In genomic region chr12:88634008-88634407, GRCh38 we compare ENCODE assay signal across 26 cellular contexts. TPM values are rescaled to one million over a fixed set of nuclear protein-coding genes. Genes with fewer than 3 reads are reported as not detected.
"Had no signal": no experiment of that assay in that cellular context is flagged by ENCODE, and none has a peak within 500 bp of the region (broad histone marks: within the 10 kb centered on the region; RNA-seq: fewer than 3 reads in every experiment).

No MANE protein-coding gene starts in this region.

- H3K36me3 Mint-ChIP-seq: natural killer cell treated with Interleukin-12 subunit alpha and Interleukin-12 subunit beta and Interleukin-15 and Interleukin-18, amount 100 ng/mL, for 72 hours had no signal

- H3K4me2 ChIP-seq: hepatocyte had no signal

- DNase-seq: activated CD4-positive, alpha-beta T cell treated with anti-CD3 and anti-CD28 coated beads, Interleukin-2, amount 10 ng/mL, durations not matched to agents 24 days and 14 days; activated CD8-positive, alpha-beta T cell treated with anti-CD3 and anti-CD28 coated beads for 36 hours; activated naive CD4-positive, alpha-beta T cell treated with Interleukin-2 at 50 U/mL for 16 hours; activated naive CD8-positive, alpha-beta T cell treated with anti-CD3 and anti-CD28 coated beads, Interleukin-2, amount 50 U/mL, for 24 hours; activated T-cell treated with anti-CD3 and anti-CD28 coated beads, Interleukin-2, amount 50 U/mL, for 1 hour; aorta; colonic mucosa; left cardiac atrium; lower lobe of right lung; sigmoid colon; spleen; stimulated activated CD8-positive, alpha-beta memory T cell treated with anti-CD3 and anti-CD28 coated beads, Interleukin-4, amount 100 ng/mL, for 48 hours; transverse colon; uterus had no signal

- H3K4me3 Mint-ChIP-seq: activated CD4-positive, alpha-beta T cell treated with anti-CD3 and anti-CD28 coated beads, Interleukin-2, amount 10 ng/mL, durations not matched to agents 24 days and 14 days; activated CD8-positive, alpha-beta T cell treated with anti-CD3 and anti-CD28 coated beads for 36 hours; activated naive CD8-positive, alpha-beta T cell treated with anti-CD3 and anti-CD28 coated beads, Interleukin-2, amount 50 U/mL, for 24 hours; activated T-helper 17 cell treated with anti-CD3 and anti-CD28 coated beads, Interleukin-2, amount 50 U/mL, for 72 hours; central memory CD8-positive, alpha-beta T cell; natural killer cell treated with Interleukin-12 subunit alpha and Interleukin-12 subunit beta and Interleukin-15 and Interleukin-18, amount 100 ng/mL, for 72 hours; stimulated activated naive CD8-positive, alpha-beta T cell treated with anti-CD3 and anti-CD28 coated beads, Interleukin-15, Interleukin-2, amounts not matched to agents 100 ng/mL and 50 ng/mL, for 24 hours; T-helper 1 cell treated with Interleukin-12 subunit alpha and Interleukin-12 subunit beta and Interleukin-4 antibody, amounts not matched to agents 30 μg/mL and 1 μg/mL, for 36 hours had no signal

- H3K27me3 Mint-ChIP-seq: activated CD4-positive, alpha-beta T cell treated with anti-CD3 and anti-CD28 coated beads, Interleukin-2, amount 10 ng/mL, durations not matched to agents 24 days and 14 days; activated CD8-positive, alpha-beta T cell treated with anti-CD3 and anti-CD28 coated beads for 36 hours; activated naive CD8-positive, alpha-beta T cell treated with anti-CD3 and anti-CD28 coated beads, Interleukin-2, amount 50 U/mL, for 24 hours; central memory CD8-positive, alpha-beta T cell; natural killer cell treated with Interleukin-12 subunit alpha and Interleukin-12 subunit beta and Interleukin-15 and Interleukin-18, amount 100 ng/mL, for 72 hours had no signal

- H3K27me3 ChIP-seq: colonic mucosa, esophagus muscularis mucosa, hepatocyte, sigmoid colon, spleen, suprapubic skin, transverse colon, uterus had no signal

- H3K27ac ChIP-seq: colonic mucosa, esophagus muscularis mucosa, hepatocyte, lower lobe of right lung, neutrophil, parathyroid adenoma, sigmoid colon, spleen, suprapubic skin, transverse colon, uterus had no signal

- H3K4me3 ChIP-seq: colonic mucosa, esophagus muscularis mucosa, hepatocyte, lower lobe of right lung, sigmoid colon, spleen, suprapubic skin, transverse colon, uterus had no signal

- FAIRE-seq: endometrium, islet of Langerhans had no signal

- H3K9me3 ChIP-seq: colonic mucosa, esophagus muscularis mucosa, lower lobe of right lung, neutrophil, sigmoid colon, spleen, suprapubic skin, transverse colon, uterus had no signal

- H3K4me1 ChIP-seq: colonic mucosa, lower lobe of right lung, parathyroid adenoma had no signal

- H3K4me1 Mint-ChIP-seq: activated CD4-positive, alpha-beta T cell treated with anti-CD3 and anti-CD28 coated beads, Interleukin-2, amount 10 ng/mL, durations not matched to agents 24 days and 14 days; activated naive CD8-positive, alpha-beta T cell treated with anti-CD3 and anti-CD28 coated beads, Interleukin-2, amount 50 U/mL, for 24 hours; activated T-helper 17 cell treated with anti-CD3 and anti-CD28 coated beads, Interleukin-2, amount 50 U/mL, for 72 hours; central memory CD8-positive, alpha-beta T cell had no signal

- H3K36me3 ChIP-seq: colonic mucosa, esophagus muscularis mucosa, lower lobe of right lung, neutrophil, sigmoid colon, spleen, suprapubic skin, transverse colon, uterus had no signal

- H3K9me3 Mint-ChIP-seq: activated CD4-positive, alpha-beta T cell treated with anti-CD3 and anti-CD28 coated beads, Interleukin-2, amount 10 ng/mL, durations not matched to agents 24 days and 14 days; activated CD8-positive, alpha-beta T cell treated with anti-CD3 and anti-CD28 coated beads for 36 hours; activated naive CD8-positive, alpha-beta T cell treated with anti-CD3 and anti-CD28 coated beads, Interleukin-2, amount 50 U/mL, for 24 hours; activated T-helper 17 cell treated with anti-CD3 and anti-CD28 coated beads, Interleukin-2, amount 50 U/mL, for 72 hours; central memory CD8-positive, alpha-beta T cell; stimulated activated naive CD8-positive, alpha-beta T cell treated with anti-CD3 and anti-CD28 coated beads, Interleukin-15, Interleukin-2, amounts not matched to agents 100 ng/mL and 50 ng/mL, for 24 hours; T-helper 1 cell treated with Interleukin-12 subunit alpha and Interleukin-12 subunit beta and Interleukin-4 antibody, amounts not matched to agents 30 μg/mL and 1 μg/mL, for 36 hours had no signal

- H3K27ac Mint-ChIP-seq: activated CD4-positive, alpha-beta T cell treated with anti-CD3 and anti-CD28 coated beads, Interleukin-2, amount 10 ng/mL, durations not matched to agents 24 days and 14 days; activated CD8-positive, alpha-beta T cell treated with anti-CD3 and anti-CD28 coated beads for 36 hours; activated naive CD8-positive, alpha-beta T cell treated with anti-CD3 and anti-CD28 coated beads, Interleukin-2, amount 50 U/mL, for 24 hours; activated T-helper 17 cell treated with anti-CD3 and anti-CD28 coated beads, Interleukin-2, amount 50 U/mL, for 72 hours; natural killer cell treated with Interleukin-12 subunit alpha and Interleukin-12 subunit beta and Interleukin-15 and Interleukin-18, amount 100 ng/mL, for 72 hours; stimulated activated naive CD8-positive, alpha-beta T cell treated with anti-CD3 and anti-CD28 coated beads, Interleukin-15, Interleukin-2, amounts not matched to agents 100 ng/mL and 50 ng/mL, for 24 hours; T-helper 1 cell treated with Interleukin-12 subunit alpha and Interleukin-12 subunit beta and Interleukin-4 antibody, amounts not matched to agents 30 μg/mL and 1 μg/mL, for 36 hours had no signal

- H3K79me2 ChIP-seq: hepatocyte, parathyroid adenoma had no signal

- H2AFZ ChIP-seq: hepatocyte, parathyroid adenoma had no signal

- H3K9ac ChIP-seq: parathyroid adenoma had no signal

- ATAC-seq: activated CD8-positive, alpha-beta T cell treated with anti-CD3 and anti-CD28 coated beads for 36 hours; activated naive CD8-positive, alpha-beta T cell treated with anti-CD3 and anti-CD28 coated beads, Interleukin-2, amount 50 U/mL, for 24 hours; activated T-helper 17 cell treated with anti-CD3 and anti-CD28 coated beads, Interleukin-2, amount 50 U/mL, for 72 hours; left cardiac atrium; lower lobe of right lung; natural killer cell treated with Interleukin-12 subunit alpha and Interleukin-12 subunit beta and Interleukin-15 and Interleukin-18, amount 100 ng/mL, for 72 hours had no signal

RNA-seq across cellular contexts. Expression of gene KITLG, which starts 53.7 kb away (rescaled TPM):
- total RNA-seq: activated CD8-positive, alpha-beta T cell treated with anti-CD3 and anti-CD28 coated beads for 36 hours; natural killer cell treated with Interleukin-12 subunit alpha and Interleukin-12 subunit beta and Interleukin-15 and Interleukin-18, amount 100 ng/mL, for 72 hours had no signal
